1 cellular context compared by ENCODE assay signal in genomic region chr20:33005908-33006775, GRCh38.
TF ChIP-seq lines count a peak whose summit lies in the region.

No MANE protein-coding gene starts in this region.

TF ChIP-seq in HepG2, 621 proteins besides CTCF, POLR2A, EP300 and RAD21 (continued from another document and continues in another):
- TF ChIP-seq, protein P1, sequence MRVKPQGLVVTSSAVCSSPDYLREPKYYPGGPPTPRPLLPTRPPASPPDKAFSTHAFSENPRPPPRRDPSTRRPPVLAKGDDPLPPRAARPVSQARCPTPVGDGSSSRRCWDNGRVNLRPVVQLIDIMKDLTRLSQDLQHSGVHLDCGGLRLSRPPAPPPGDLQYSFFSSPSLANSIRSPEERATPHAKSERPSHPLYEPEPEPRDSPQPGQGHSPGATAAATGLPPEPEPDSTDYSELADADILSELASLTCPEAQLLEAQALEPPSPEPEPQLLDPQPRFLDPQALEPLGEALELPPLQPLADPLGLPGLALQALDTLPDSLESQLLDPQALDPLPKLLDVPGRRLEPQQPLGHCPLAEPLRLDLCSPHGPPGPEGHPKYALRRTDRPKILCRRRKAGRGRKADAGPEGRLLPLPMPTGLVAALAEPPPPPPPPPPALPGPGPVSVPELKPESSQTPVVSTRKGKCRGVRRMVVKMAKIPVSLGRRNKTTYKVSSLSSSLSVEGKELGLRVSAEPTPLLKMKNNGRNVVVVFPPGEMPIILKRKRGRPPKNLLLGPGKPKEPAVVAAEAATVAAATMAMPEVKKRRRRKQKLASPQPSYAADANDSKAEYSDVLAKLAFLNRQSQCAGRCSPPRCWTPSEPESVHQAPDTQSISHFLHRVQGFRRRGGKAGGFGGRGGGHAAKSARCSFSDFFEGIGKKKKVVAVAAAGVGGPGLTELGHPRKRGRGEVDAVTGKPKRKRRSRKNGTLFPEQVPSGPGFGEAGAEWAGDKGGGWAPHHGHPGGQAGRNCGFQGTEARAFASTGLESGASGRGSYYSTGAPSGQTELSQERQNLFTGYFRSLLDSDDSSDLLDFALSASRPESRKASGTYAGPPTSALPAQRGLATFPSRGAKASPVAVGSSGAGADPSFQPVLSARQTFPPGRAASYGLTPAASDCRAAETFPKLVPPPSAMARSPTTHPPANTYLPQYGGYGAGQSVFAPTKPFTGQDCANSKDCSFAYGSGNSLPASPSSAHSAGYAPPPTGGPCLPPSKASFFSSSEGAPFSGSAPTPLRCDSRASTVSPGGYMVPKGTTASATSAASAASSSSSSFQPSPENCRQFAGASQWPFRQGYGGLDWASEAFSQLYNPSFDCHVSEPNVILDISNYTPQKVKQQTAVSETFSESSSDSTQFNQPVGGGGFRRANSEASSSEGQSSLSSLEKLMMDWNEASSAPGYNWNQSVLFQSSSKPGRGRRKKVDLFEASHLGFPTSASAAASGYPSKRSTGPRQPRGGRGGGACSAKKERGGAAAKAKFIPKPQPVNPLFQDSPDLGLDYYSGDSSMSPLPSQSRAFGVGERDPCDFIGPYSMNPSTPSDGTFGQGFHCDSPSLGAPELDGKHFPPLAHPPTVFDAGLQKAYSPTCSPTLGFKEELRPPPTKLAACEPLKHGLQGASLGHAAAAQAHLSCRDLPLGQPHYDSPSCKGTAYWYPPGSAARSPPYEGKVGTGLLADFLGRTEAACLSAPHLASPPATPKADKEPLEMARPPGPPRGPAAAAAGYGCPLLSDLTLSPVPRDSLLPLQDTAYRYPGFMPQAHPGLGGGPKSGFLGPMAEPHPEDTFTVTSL (CRISPR knock-in tag; IDR thresholded peaks at IDR 0.05; ENCODE audit: borderline replicate concordance) = peak; percentile 95; the same call in 1 of the 2 replicates
- TF ChIP-seq POLR2G (IDR thresholded peaks at IDR 0.05; ENCODE audit: low read depth, low read length) (peak; percentile 96), ZNF782 (CRISPR knock-in tag; IDR thresholded peaks at IDR 0.05; ENCODE audit: borderline replicate concordance) (no peak), FOXO4 (CRISPR knock-in tag; conservative IDR thresholded peaks at IDR 0.05) (no peak), TMF1 (CRISPR knock-in tag; IDR thresholded peaks at IDR 0.05; ENCODE audit: low read depth) (no peak), NFE2L2 (IDR thresholded peaks at IDR 0.05; ENCODE audit: low read length) (no peak), ZEB1 (IDR thresholded peaks at IDR 0.05; ENCODE audit: insufficient replicate concordance, low read depth) (peak; percentile 85), HMG20A (CRISPR knock-in tag; IDR thresholded peaks at IDR 0.05; ENCODE audit: borderline replicate concordance) (peak; percentile 96), ZNF530 (CRISPR knock-in tag; IDR thresholded peaks at IDR 0.05; ENCODE audit: low read depth) (no peak), RFXANK (CRISPR knock-in tag; IDR thresholded peaks at IDR 0.05) (no peak), HOXA5 (CRISPR knock-in tag; IDR thresholded peaks at IDR 0.05) (peak; percentile 77; the same call in 1 of the 2 replicates), SUZ12 (IDR thresholded peaks at IDR 0.05; ENCODE audit: low read depth, low read length) (no peak), ZNF564 (CRISPR knock-in tag; IDR thresholded peaks at IDR 0.05) (no peak), RXRB (CRISPR knock-in tag; IDR thresholded peaks at IDR 0.05; ENCODE audit: borderline replicate concordance) (peak; percentile 98), FOXJ3 (CRISPR knock-in tag; IDR thresholded peaks at IDR 0.05; ENCODE audit: borderline replicate concordance) (peak; percentile 74; the same call in 1 of the 2 replicates), ZBTB38 (CRISPR knock-in tag; IDR thresholded peaks at IDR 0.05) (peak; percentile 63), ZNF180 (CRISPR knock-in tag; IDR thresholded peaks at IDR 0.05; ENCODE audit: borderline replicate concordance, low read depth) (no peak), IRF9 (CRISPR knock-in tag; IDR thresholded peaks at IDR 0.05; ENCODE audit: borderline replicate concordance) (peak; percentile 23; the same call in 1 of the 2 replicates), GABPB1 (CRISPR knock-in tag; IDR thresholded peaks at IDR 0.05) (peak; percentile 73), MATR3 (CRISPR knock-in tag; IDR thresholded peaks at IDR 0.05) (no peak), IKZF4 (CRISPR knock-in tag; IDR thresholded peaks at IDR 0.05; ENCODE audit: borderline replicate concordance, low read depth, not compliant biosample characterization) (peak; percentile 40), FLYWCH1 (CRISPR knock-in tag; IDR thresholded peaks at IDR 0.05) (no peak), ELF3 (CRISPR knock-in tag; IDR thresholded peaks at IDR 0.05) (peak; percentile 99), ARNT (IDR thresholded peaks at IDR 0.05) (no peak), MXI1 (IDR thresholded peaks at IDR 0.05; ENCODE audit: borderline replicate concordance, low read depth, low read length) (peak; percentile 15; the same call in 1 of the 3 replicates), KAT7 (CRISPR knock-in tag; IDR thresholded peaks at IDR 0.05; ENCODE audit: borderline replicate concordance) (peak; percentile 90), NCOA5 (CRISPR knock-in tag; IDR thresholded peaks at IDR 0.05) (no peak)
- TF ChIP-seq, protein P2, sequence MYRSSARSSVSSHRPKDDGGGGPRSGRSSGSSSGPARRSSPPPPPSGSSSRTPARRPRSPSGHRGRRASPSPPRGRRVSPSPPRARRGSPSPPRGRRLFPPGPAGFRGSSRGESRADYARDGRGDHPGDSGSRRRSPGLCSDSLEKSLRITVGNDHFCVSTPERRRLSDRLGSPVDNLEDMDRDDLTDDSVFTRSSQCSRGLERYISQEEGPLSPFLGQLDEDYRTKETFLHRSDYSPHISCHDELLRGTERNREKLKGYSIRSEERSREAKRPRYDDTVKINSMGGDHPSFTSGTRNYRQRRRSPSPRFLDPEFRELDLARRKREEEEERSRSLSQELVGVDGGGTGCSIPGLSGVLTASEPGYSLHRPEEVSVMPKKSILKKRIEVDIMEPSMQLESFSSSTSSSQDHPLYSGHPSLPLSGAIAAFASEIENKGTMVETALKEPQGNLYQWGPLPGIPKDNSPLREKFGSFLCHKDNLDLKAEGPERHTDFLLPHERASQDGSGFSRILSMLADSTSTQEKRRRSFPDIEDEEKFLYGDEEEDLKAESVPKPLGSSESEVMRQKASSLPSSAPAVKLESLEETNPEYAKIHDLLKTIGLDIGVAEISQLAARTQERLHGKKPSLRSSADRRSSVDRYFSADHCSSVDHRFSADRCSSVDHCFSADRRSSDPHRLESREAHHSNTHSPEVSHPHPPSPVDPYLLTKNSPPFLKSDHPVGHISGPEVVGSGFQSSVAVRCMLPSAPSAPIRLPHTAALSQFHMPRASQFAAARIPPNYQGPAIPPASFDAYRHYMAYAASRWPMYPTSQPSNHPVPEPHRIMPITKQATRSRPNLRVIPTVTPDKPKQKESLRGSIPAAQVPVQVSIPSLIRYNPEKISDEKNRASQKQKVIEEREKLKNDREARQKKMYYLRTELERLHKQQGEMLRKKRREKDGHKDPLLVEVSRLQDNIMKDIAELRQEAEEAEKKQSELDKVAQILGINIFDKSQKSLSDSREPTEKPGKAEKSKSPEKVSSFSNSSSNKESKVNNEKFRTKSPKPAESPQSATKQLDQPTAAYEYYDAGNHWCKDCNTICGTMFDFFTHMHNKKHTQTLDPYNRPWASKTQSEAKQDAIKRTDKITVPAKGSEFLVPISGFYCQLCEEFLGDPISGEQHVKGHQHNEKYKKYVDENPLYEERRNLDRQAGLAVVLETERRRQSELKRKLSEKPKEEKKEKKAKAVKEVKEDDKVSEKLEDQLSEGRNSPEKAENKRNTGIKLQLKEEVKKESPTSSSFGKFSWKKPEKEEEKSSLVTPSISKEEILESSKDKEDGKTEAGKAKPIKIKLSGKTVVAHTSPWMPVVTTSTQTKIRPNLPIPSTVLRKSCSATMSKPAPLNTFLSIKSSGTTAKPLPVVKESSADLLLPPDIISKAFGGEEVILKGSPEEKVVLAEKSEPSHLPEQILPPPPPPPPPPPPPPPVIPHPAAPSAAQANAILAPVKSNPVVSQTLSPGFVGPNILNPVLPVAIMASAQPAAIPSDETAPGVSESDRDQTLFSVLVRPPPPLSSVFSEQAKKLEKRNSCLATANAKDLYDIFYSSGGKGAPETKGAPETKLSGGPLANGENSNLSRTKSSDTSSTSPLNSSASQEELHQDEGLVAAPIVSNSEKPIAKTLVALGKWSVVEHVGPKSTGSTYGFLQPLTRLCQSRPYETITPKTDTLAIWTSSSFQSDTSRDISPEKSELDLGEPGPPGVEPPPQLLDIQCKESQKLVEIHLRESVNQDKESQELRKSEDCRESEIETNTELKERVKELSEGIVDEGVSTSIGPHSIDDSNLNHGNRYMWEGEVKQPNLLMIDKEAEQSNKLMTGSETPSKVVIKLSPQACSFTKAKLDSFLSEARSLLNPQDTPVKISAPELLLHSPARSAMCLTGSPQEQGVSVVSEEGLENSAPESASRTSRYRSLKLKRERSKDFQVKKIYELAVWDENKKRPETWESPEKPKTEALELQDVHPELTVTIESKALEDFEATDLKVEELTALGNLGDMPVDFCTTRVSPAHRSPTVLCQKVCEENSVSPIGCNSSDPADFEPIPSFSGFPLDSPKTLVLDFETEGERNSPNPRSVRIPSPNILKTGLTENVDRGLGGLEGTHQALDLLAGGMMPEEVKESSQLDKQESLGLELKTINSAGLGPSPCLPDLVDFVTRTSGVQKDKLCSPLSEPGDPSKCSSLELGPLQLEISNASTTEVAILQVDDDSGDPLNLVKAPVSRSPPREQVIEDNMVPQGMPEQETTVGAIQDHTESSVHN (CRISPR knock-in tag; IDR thresholded peaks at IDR 0.05) = peak; percentile 81; the same call in 1 of the 2 replicates
- TF ChIP-seq, protein P3, sequence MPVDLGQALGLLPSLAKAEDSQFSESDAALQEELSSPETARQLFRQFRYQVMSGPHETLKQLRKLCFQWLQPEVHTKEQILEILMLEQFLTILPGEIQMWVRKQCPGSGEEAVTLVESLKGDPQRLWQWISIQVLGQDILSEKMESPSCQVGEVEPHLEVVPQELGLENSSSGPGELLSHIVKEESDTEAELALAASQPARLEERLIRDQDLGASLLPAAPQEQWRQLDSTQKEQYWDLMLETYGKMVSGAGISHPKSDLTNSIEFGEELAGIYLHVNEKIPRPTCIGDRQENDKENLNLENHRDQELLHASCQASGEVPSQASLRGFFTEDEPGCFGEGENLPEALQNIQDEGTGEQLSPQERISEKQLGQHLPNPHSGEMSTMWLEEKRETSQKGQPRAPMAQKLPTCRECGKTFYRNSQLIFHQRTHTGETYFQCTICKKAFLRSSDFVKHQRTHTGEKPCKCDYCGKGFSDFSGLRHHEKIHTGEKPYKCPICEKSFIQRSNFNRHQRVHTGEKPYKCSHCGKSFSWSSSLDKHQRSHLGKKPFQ (CRISPR knock-in tag; IDR thresholded peaks at IDR 0.05; ENCODE audit: insufficient replicate concordance) = peak; percentile 96
- TF ChIP-seq, protein P4, sequence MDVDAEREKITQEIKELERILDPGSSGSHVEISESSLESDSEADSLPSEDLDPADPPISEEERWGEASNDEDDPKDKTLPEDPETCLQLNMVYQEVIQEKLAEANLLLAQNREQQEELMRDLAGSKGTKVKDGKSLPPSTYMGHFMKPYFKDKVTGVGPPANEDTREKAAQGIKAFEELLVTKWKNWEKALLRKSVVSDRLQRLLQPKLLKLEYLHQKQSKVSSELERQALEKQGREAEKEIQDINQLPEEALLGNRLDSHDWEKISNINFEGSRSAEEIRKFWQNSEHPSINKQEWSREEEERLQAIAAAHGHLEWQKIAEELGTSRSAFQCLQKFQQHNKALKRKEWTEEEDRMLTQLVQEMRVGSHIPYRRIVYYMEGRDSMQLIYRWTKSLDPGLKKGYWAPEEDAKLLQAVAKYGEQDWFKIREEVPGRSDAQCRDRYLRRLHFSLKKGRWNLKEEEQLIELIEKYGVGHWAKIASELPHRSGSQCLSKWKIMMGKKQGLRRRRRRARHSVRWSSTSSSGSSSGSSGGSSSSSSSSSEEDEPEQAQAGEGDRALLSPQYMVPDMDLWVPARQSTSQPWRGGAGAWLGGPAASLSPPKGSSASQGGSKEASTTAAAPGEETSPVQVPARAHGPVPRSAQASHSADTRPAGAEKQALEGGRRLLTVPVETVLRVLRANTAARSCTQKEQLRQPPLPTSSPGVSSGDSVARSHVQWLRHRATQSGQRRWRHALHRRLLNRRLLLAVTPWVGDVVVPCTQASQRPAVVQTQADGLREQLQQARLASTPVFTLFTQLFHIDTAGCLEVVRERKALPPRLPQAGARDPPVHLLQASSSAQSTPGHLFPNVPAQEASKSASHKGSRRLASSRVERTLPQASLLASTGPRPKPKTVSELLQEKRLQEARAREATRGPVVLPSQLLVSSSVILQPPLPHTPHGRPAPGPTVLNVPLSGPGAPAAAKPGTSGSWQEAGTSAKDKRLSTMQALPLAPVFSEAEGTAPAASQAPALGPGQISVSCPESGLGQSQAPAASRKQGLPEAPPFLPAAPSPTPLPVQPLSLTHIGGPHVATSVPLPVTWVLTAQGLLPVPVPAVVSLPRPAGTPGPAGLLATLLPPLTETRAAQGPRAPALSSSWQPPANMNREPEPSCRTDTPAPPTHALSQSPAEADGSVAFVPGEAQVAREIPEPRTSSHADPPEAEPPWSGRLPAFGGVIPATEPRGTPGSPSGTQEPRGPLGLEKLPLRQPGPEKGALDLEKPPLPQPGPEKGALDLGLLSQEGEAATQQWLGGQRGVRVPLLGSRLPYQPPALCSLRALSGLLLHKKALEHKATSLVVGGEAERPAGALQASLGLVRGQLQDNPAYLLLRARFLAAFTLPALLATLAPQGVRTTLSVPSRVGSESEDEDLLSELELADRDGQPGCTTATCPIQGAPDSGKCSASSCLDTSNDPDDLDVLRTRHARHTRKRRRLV (CRISPR knock-in tag; IDR thresholded peaks at IDR 0.05) = peak; percentile 88; the same call in 1 of the 2 replicates
- TF ChIP-seq, protein P5, sequence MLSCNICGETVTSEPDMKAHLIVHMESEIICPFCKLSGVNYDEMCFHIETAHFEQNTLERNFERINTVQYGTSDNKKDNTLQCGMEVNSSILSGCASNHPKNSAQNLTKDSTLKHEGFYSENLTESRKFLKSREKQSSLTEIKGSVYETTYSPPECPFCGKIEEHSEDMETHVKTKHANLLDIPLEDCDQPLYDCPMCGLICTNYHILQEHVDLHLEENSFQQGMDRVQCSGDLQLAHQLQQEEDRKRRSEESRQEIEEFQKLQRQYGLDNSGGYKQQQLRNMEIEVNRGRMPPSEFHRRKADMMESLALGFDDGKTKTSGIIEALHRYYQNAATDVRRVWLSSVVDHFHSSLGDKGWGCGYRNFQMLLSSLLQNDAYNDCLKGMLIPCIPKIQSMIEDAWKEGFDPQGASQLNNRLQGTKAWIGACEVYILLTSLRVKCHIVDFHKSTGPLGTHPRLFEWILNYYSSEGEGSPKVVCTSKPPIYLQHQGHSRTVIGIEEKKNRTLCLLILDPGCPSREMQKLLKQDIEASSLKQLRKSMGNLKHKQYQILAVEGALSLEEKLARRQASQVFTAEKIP (CRISPR knock-in tag; IDR thresholded peaks at IDR 0.05; ENCODE audit: borderline replicate concordance) = no peak
